ENCODE assay signal across 1 cellular context in genomic region chr20:49711331-49711987, GRCh38.
TF ChIP-seq lines count a peak whose summit lies in the region.

No MANE protein-coding gene starts in this region.

TF ChIP-seq in HEK293, 187 proteins besides CTCF, POLR2A, EP300 and RAD21 (continued from another document):
- TF ChIP-seq ZBTB26 (tag by site-specific recombination; optimal IDR thresholded peaks at IDR 0.05) = no peak
